In genomic region chr18:67510831-67511230, GRCh38 we compare ENCODE assay signal across 19 cellular contexts. TPM values are rescaled to one million over a fixed set of nuclear protein-coding genes. Genes with fewer than 3 reads are reported as not detected.
DNase-seq lines count a peak whose midpoint lies in the region; ATAC-seq, FAIRE-seq and TF ChIP-seq lines count a peak whose summit lies in the region.
"Had no signal": no experiment of that assay in that cellular context is flagged by ENCODE, and none has a peak within 500 bp of the region (broad histone marks: within the 10 kb centered on the region; RNA-seq: fewer than 3 reads in every experiment).

No MANE protein-coding gene starts in this region.

- H3K27ac ChIP-seq in 22Rv1 = peak overlapping the region; percentile 29; the same call in 1 of the 2 replicates
- H3K27ac ChIP-seq in mesenchymal stem cell (ENCODE audit: low read length, poor library complexity, severe bottlenecking) = no peak overlapping the region
- no peak overlapping the region for H3K27ac ChIP-seq in tibial nerve
- no peak overlapping the region for H3K27ac ChIP-seq in lower lobe of right lung
- H3K27ac ChIP-seq: A549; BLaER1 treated with 17β-estradiol and CSF1 and Interleukin-3, amounts not matched to agents 10 nM and 100 nM had no signal

- no peaks in the 10 kb centered on the region for H4K20me1 ChIP-seq in Loucy (ENCODE audit: insufficient read depth, low read length, poor library complexity, severe bottlenecking)
- H4K20me1 ChIP-seq: BLaER1 treated with 17β-estradiol and CSF1 and Interleukin-3, amounts not matched to agents 10 nM and 100 nM had no signal

- H3K36me3 ChIP-seq in Loucy (ENCODE audit: insufficient read depth, low read length) = no peaks in the 10 kb centered on the region
- H3K36me3 ChIP-seq in mesenchymal stem cell (ENCODE audit: control insufficient read depth in 1 of 2, insufficient read depth in 2 of 2, low read depth in 1 of 2, low read length in 2 of 2) = peaks cover 3 to 54% of the 10 kb centered on the region in 2 experiments
- H3K36me3 ChIP-seq in tibial nerve = peaks cover 0 to 6% (median 0%) of the 10 kb centered on the region in 3 donors
- no peaks in the 10 kb centered on the region for H3K36me3 ChIP-seq in lower lobe of right lung
- peaks cover 7% of the 10 kb centered on the region for H3K36me3 ChIP-seq in HAP-1 (replicated peaks)
- H3K36me3 ChIP-seq: BLaER1 treated with 17β-estradiol and CSF1 and Interleukin-3, amounts not matched to agents 10 nM and 100 nM had no signal

- no peaks in the 10 kb centered on the region for H3F3A ChIP-seq in Loucy (ENCODE audit: low read depth)

- ATAC-seq in lower lobe of right lung (no peak), HG03025 (IDR thresholded peaks at IDR 0.05; ENCODE audit: low FRiP score, unreplicated experiment) (no peak)
- ATAC-seq: A549, HCT116, K562 had no signal

- H3K4ac ChIP-seq in mesenchymal stem cell (ENCODE audit: low read depth in 1 of 2, low read length in 2 of 2) = no peak overlapping the region

- no peak overlapping the region for H4K91ac ChIP-seq in mesenchymal stem cell (ENCODE audit: low read length)

- intact Hi-C loops in lower lobe of right lung (cut with DNase I) = no loop called here

- no peaks in the 10 kb centered on the region for H3K79me2 ChIP-seq in Loucy (ENCODE audit: insufficient read depth, low read length)

- H3K9ac ChIP-seq in Loucy (ENCODE audit: low read depth, low read length, poor library complexity, severe bottlenecking) = no peak overlapping the region
- H3K9ac ChIP-seq in mesenchymal stem cell (ENCODE audit: low read length) = peak overlapping the region; percentile 50
- H3K9ac ChIP-seq: BLaER1 treated with 17β-estradiol and CSF1 and Interleukin-3, amounts not matched to agents 10 nM and 100 nM had no signal

- no peak overlapping the region for H3K23ac ChIP-seq in mesenchymal stem cell (ENCODE audit: low read length in 2 of 2)

- no peak for TF ChIP-seq CTCF in 22Rv1 (IDR thresholded peaks at IDR 0.05)
- TF ChIP-seq CTCF in Loucy (conservative IDR thresholded peaks at IDR 0.05; ENCODE audit: low read length) = no peak
- no peak for TF ChIP-seq CTCF in tibial nerve (IDR thresholded peaks at IDR 0.05)
- TF ChIP-seq CTCF in lower lobe of right lung (IDR thresholded peaks at IDR 0.05) = no peak

- no peak overlapping the region for H2BK5ac ChIP-seq in mesenchymal stem cell (ENCODE audit: low read depth, low read length, poor library complexity, severe bottlenecking)

- no peak overlapping the region for H2BK120ac ChIP-seq in mesenchymal stem cell (ENCODE audit: low read depth, low read length)

- no peak overlapping the region for H2BK12ac ChIP-seq in mesenchymal stem cell (ENCODE audit: low read length in 2 of 2)

- H3K4me1 ChIP-seq in Loucy (ENCODE audit: insufficient read depth, low read length, poor library complexity, severe bottlenecking) (peaks cover 10% of the 10 kb centered on the region), mesenchymal stem cell (ENCODE audit: control insufficient read depth, insufficient read depth, low read depth, low read length) (no peaks in the 10 kb centered on the region), tibial nerve (peaks cover 0 to 13% (median 0%) of the 10 kb centered on the region in 4 donors), lower lobe of right lung (no peaks in the 10 kb centered on the region), HAP-1 (peaks cover 10% of the 10 kb centered on the region)
- H3K4me1 ChIP-seq: A549; BLaER1 treated with 17β-estradiol and CSF1 and Interleukin-3, amounts not matched to agents 10 nM and 100 nM had no signal

- H3K27me3 ChIP-seq in Loucy (ENCODE audit: insufficient read depth, low read length, poor library complexity, severe bottlenecking) (no peaks in the 10 kb centered on the region), mesenchymal stem cell (ENCODE audit: control insufficient read depth in 1 of 2, insufficient read depth in 1 of 2, low read length in 2 of 2) (no peaks in the 10 kb centered on the region), tibial nerve (no peaks in the 10 kb centered on the region), lower lobe of right lung (ENCODE audit: low read depth) (no peaks in the 10 kb centered on the region), HAP-1 (ENCODE audit: low read depth) (no peaks in the 10 kb centered on the region)

- H2AFZ ChIP-seq in Loucy (ENCODE audit: low read length) = 0 out of 2 replicates have a peak overlapping the region, but pooled peaks have one; percentile 35
- no peak overlapping the region for H2AFZ ChIP-seq in mesenchymal stem cell (ENCODE audit: low read depth, low read length)

- peak; percentile 31 for FAIRE-seq in endometrium (lab: Jason Lieb, UNC)
- FAIRE-seq: A549, K562 had no signal

- H2AK5ac ChIP-seq in mesenchymal stem cell (ENCODE audit: low read length, severe bottlenecking) = no peak overlapping the region

- peaks cover 21% of the 10 kb centered on the region for H3K79me1 ChIP-seq in mesenchymal stem cell (replicated peaks; ENCODE audit: low read length, poor library complexity, severe bottlenecking)

- no peak overlapping the region for H2BK15ac ChIP-seq in mesenchymal stem cell (ENCODE audit: low read depth, poor library complexity, severe bottlenecking)

- no peak for DNase-seq in mesenchymal stem cell
- no peak for DNase-seq in tibial nerve (ENCODE audit: low spot score in 2 of 2)
- no peak for DNase-seq in lower lobe of right lung
- no peak for DNase-seq in HAP-1 (ENCODE audit: low spot score in 2 of 2)
- DNase-seq: EL, NCI-H1048, NCI-H146, NCI-H2081, NCI-H748 treated with DMSO at 0.1 percent for 48 hours, OCI-M1, SHP77 treated with DMSO at 0.1 percent for 48 hours had no signal

- H3K9me3 ChIP-seq in Loucy (ENCODE audit: insufficient read depth, low read depth, low read length) = no peaks in the 10 kb centered on the region
- H3K9me3 ChIP-seq in mesenchymal stem cell (ENCODE audit: control insufficient read depth, low read length) = no peaks in the 10 kb centered on the region
- H3K9me3 ChIP-seq in tibial nerve = no peaks in the 10 kb centered on the region
- H3K9me3 ChIP-seq in lower lobe of right lung = no peaks in the 10 kb centered on the region
- no peaks in the 10 kb centered on the region; the same call in 1 of the 2 replicates for H3K9me3 ChIP-seq in HAP-1
- H3K9me3 ChIP-seq: A549 had no signal

- no peak overlapping the region for H3K14ac ChIP-seq in mesenchymal stem cell (ENCODE audit: low read length in 2 of 2)

- no peak for TF ChIP-seq POLR2A in tibial nerve (IDR thresholded peaks at IDR 0.05)

- no peaks in the 10 kb centered on the region for H3K9me2 ChIP-seq in Loucy (replicated peaks; ENCODE audit: low read depth, low read length)

- in situ Hi-C loops in HAP-1 (cut with MboI; ENCODE audit: low sequenced_read_pairs) = no loop called here

- no peak overlapping the region for H3K4me3 ChIP-seq in Loucy (ENCODE audit: low read length, poor library complexity, severe bottlenecking)
- H3K4me3 ChIP-seq in mesenchymal stem cell (ENCODE audit: insufficient read depth in 1 of 2, low read depth in 1 of 2, low read length in 2 of 2) = peak overlapping the region in 1 of 2 experiments; percentile 38
- no peak overlapping the region for H3K4me3 ChIP-seq in tibial nerve
- no peak overlapping the region for H3K4me3 ChIP-seq in lower lobe of right lung
- no peak overlapping the region for H3K4me3 ChIP-seq in HAP-1
- H3K4me3 ChIP-seq: A549; BLaER1 treated with 17β-estradiol and CSF1 and Interleukin-3, amounts not matched to agents 10 nM and 100 nM; K562 had no signal

- TF ChIP-seq EP300 in tibial nerve (IDR thresholded peaks at IDR 0.05) = no peak

- H4K8ac ChIP-seq in mesenchymal stem cell (ENCODE audit: low read length) = no peak overlapping the region

- 86% methylated on average over 2 of the region's 3 CpGs for whole genome bisulfite sequencing in mesenchymal stem cell
- WGBS in tibial nerve, 2 donors = 62 to 68% methylated on average over 3 of the region's 3 CpGs

- no peak overlapping the region for H3K4me2 ChIP-seq in Loucy (ENCODE audit: low read depth, low read length, poor library complexity, severe bottlenecking)
- H3K4me2 ChIP-seq in mesenchymal stem cell (ENCODE audit: low read length, poor library complexity, severe bottlenecking) = no peak overlapping the region
- H3K4me2 ChIP-seq: A549; BLaER1 treated with 17β-estradiol and CSF1 and Interleukin-3, amounts not matched to agents 10 nM and 100 nM had no signal

- no peak overlapping the region for H3K18ac ChIP-seq in mesenchymal stem cell (ENCODE audit: low read depth in 1 of 2, low read length in 2 of 2)

RNA-seq across cellular contexts. Expression of gene DSEL, which starts 5.7 kb away (rescaled TPM):
- 7.9 TPM for polyA plus RNA-seq in mesenchymal stem cell (2013, experiment 1 of 2)
- 7.8 TPM for polyA plus RNA-seq in mesenchymal stem cell (2013, experiment 2 of 2)
- total RNA-seq in tibial nerve (10 to 100 TPM; 13.4 to 19.6 (median 16.9) TPM), lower lobe of right lung (11.1 TPM)
